Comparison of ENCODE assay signal across 8 cellular contexts in the genomic region with DNA sequence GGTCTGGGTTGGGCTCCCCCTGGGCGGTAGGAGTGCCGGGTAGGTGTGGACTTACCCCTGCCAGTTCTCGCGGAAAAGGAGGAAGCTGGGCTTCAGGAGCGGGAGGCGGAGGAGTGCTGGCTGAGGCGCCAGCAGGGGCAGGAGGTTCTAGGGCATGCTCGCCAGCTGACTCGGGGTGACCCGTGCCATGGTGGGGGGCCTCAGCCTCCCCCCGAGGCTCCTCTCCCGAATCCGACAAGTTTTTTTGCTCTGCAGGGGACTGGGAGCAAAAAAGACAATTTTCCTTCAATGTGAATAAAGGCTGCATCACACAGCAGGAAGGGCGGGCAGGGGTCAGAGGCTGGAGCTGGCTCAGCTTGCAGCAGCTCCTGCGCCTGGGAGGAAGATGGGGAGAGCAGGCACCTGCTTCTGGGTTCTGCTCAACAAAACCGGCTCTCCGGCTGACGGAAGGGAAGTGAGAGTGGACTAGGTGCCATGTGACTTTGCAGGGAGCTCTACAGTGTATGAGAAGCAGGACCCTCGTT. TPM values are rescaled to one million over a fixed set of nuclear protein-coding genes. Genes with fewer than 3 reads are reported as not detected.
A peak's percentile ranks its signal among the peaks of the same experiment; 100 is the strongest.
DNase-seq lines count a peak whose midpoint lies in the region; ATAC-seq and TF ChIP-seq lines count a peak whose summit lies in the region.

No MANE protein-coding gene starts in this region.

- no peak for ATAC-seq in HG02938 (IDR thresholded peaks at IDR 0.05; ENCODE audit: unreplicated experiment)

- POLR2A ChIA-PET in activated CD4-positive, alpha-beta memory T cell treated with anti-CD3 and anti-CD28 coated beads for 36 hours (lab: Charles Lee) = interaction anchor here (2.1 kb wide), 1 partner anchor 10 kb away, joined by 6 read pairs; no protein-coding TSS in a partner anchor

- H3K36me3 ChIP-seq in stomach = no peaks in the 10 kb centered on the region

- H3K27ac ChIP-seq in stomach = peak overlapping the region; percentile 40 to 84 (median 79)

- no peaks in the 10 kb centered on the region for H3K9me3 Mint-ChIP-seq in T-helper 2 cell treated with Interferon-gamma antibody and Interleukin-4, amounts not matched to agents 5 μg/mL and 100 μg/mL, for 36 hours
- no peaks in the 10 kb centered on the region for H3K9me3 Mint-ChIP-seq in activated CD4-positive, alpha-beta memory T cell treated with anti-CD3 and anti-CD28 coated beads for 36 hours

- DNase-seq in T-helper 2 cell treated with Interferon-gamma antibody and Interleukin-4, amounts not matched to agents 5 μg/mL and 100 μg/mL, for 36 hours (ENCODE audit: low spot score) = no peak
- DNase-seq in T-helper 2 cell (no peak), iPS-NIHi11 (ENCODE audit: low spot score) (peak; percentile 67), stomach (peak; percentile 59), cortex of kidney (lab: John Stamatoyannopoulos, UW) (no peak), AG08396 (ENCODE audit: low spot score) (no peak)
- DNase-seq in activated CD4-positive, alpha-beta memory T cell treated with anti-CD3 and anti-CD28 coated beads for 36 hours = no peak

- peaks cover 77% of the 10 kb centered on the region for H3K4me1 Mint-ChIP-seq in T-helper 2 cell treated with Interferon-gamma antibody and Interleukin-4, amounts not matched to agents 5 μg/mL and 100 μg/mL, for 36 hours (ENCODE audit: low read depth)
- H3K4me1 Mint-ChIP-seq in activated CD4-positive, alpha-beta memory T cell treated with anti-CD3 and anti-CD28 coated beads for 36 hours (ENCODE audit: low read depth) = peaks cover 87% of the 10 kb centered on the region

- intact Hi-C loops in activated CD4-positive, alpha-beta memory T cell treated with anti-CD3 and anti-CD28 coated beads for 36 hours (cut with micrococcal nuclease) = loop anchor here (5.0 to 10.0 kb wide), 2 partner anchors 124 to 267 kb away; partner anchors contain the start of genes HSD11B1L and MICOS13
- intact Hi-C loops in stomach (cut with DNase I; ENCODE audit: low total_unique reads) = no loop called here

- TF ChIP-seq EP300 in stomach (IDR thresholded peaks at IDR 0.05) = no peak

- TF ChIP-seq CTCF in stomach (IDR thresholded peaks at IDR 0.05) = no peak

- peak overlapping the region; percentile 15 for H3K4me3 Mint-ChIP-seq in T-helper 2 cell treated with Interferon-gamma antibody and Interleukin-4, amounts not matched to agents 5 μg/mL and 100 μg/mL, for 36 hours
- H3K4me3 Mint-ChIP-seq in activated CD4-positive, alpha-beta memory T cell treated with anti-CD3 and anti-CD28 coated beads for 36 hours = no peak overlapping the region

- no peak for TF ChIP-seq POLR2A in stomach (IDR thresholded peaks at IDR 0.05)

- H3K9me3 ChIP-seq in stomach = no peaks in the 10 kb centered on the region

- CTCF ChIA-PET in activated CD4-positive, alpha-beta memory T cell treated with anti-CD3 and anti-CD28 coated beads for 36 hours (lab: Charles Lee) = interaction anchor here (0.6 to 3.2 kb wide), 7 partner anchors 11 to 174 kb away, joined by 3 to 29 read pairs (median 3); partner anchors contain the start of gene NRTN

- H3K4me1 ChIP-seq in stomach = peaks cover 92 to 100% (median 99%) of the 10 kb centered on the region in 4 donors

- WGBS in stomach, 5 donors = 19 to 45% (median 22%) methylated on average over 18 to 19 of the region's 19 CpGs

- H3K36me3 Mint-ChIP-seq in T-helper 2 cell treated with Interferon-gamma antibody and Interleukin-4, amounts not matched to agents 5 μg/mL and 100 μg/mL, for 36 hours (ENCODE audit: low read depth) = peaks cover 31% of the 10 kb centered on the region
- peaks cover 23% of the 10 kb centered on the region for H3K36me3 Mint-ChIP-seq in activated CD4-positive, alpha-beta memory T cell treated with anti-CD3 and anti-CD28 coated beads for 36 hours

- no peaks in the 10 kb centered on the region for H3K27me3 Mint-ChIP-seq in T-helper 2 cell treated with Interferon-gamma antibody and Interleukin-4, amounts not matched to agents 5 μg/mL and 100 μg/mL, for 36 hours (ENCODE audit: low read depth)
- no peaks in the 10 kb centered on the region for H3K27me3 Mint-ChIP-seq in activated CD4-positive, alpha-beta memory T cell treated with anti-CD3 and anti-CD28 coated beads for 36 hours

- H3K27me3 ChIP-seq in stomach = no peaks in the 10 kb centered on the region

- peak overlapping the region in 2 of 4 donors; percentile 2 to 10 for H3K4me3 ChIP-seq in stomach

- H3K27ac Mint-ChIP-seq in T-helper 2 cell treated with Interferon-gamma antibody and Interleukin-4, amounts not matched to agents 5 μg/mL and 100 μg/mL, for 36 hours = peak overlapping the region; percentile 96
- peak overlapping the region; percentile 95 for H3K27ac Mint-ChIP-seq in activated CD4-positive, alpha-beta memory T cell treated with anti-CD3 and anti-CD28 coated beads for 36 hours

RNA-seq across cellular contexts. Expression of gene RANBP3, which starts 26.5 kb away (rescaled TPM):
- 10 to 100 TPM; 78.1 to 81.3 TPM for total RNA-seq in activated CD4-positive, alpha-beta memory T cell treated with anti-CD3 and anti-CD28 coated beads for 36 hours
- 100 to 1,000 TPM in 2 of 5 donors, 10 to 100 TPM in 3; 28.6 to 235 (median 85.9) TPM for total RNA-seq in stomach
- polyA plus RNA-seq in stomach = 10 to 100 TPM; 27.7 to 34.4 (median 31.2) TPM

RNA-seq across cellular contexts. Expression of gene CAPS, which starts 37.3 kb away (rescaled TPM):
- total RNA-seq in activated CD4-positive, alpha-beta memory T cell treated with anti-CD3 and anti-CD28 coated beads for 36 hours = 1 to 10 TPM; 3.7 to 3.9 TPM
- 100 to 1,000 TPM in 1 of 5 donors, 10 to 100 TPM in 4; 27.2 to 143 (median 54.8) TPM for total RNA-seq in stomach
- polyA plus RNA-seq in stomach = 10 to 100 TPM; 34.5 to 50.4 (median 44.0) TPM

RNA-seq across cellular contexts. Expression of gene VMAC, which starts 46.7 kb away (rescaled TPM):
- 1 to 10 TPM; 2.9 to 3.3 TPM for total RNA-seq in activated CD4-positive, alpha-beta memory T cell treated with anti-CD3 and anti-CD28 coated beads for 36 hours
- 10 to 100 TPM in 3 of 5 donors, 1 to 10 TPM in 2; 3.6 to 60.8 (median 13.8) TPM for total RNA-seq in stomach
- 1 to 10 TPM; 4.3 to 5.0 (median 4.7) TPM for polyA plus RNA-seq in stomach

RNA-seq across cellular contexts. Expression of gene NDUFA11, which starts 47.8 kb away (rescaled TPM):
- total RNA-seq in activated CD4-positive, alpha-beta memory T cell treated with anti-CD3 and anti-CD28 coated beads for 36 hours = 100 to 1,000 TPM; 224 to 226 TPM
- 100 to 1,000 TPM in 4 of 5 donors, 10 to 100 TPM in 1; 22.2 to 474 (median 130) TPM for total RNA-seq in stomach
- 100 to 1,000 TPM; 490 to 524 (median 492) TPM for polyA plus RNA-seq in stomach

Comparison
In these comparisons a context has a peak if more than half of its experiments do, and no peak if none do; other contexts are left out.
1. DNase-seq: peak in iPS-NIHi11 (single experiment) and stomach (single experiment); none in T-helper 2 cell treated with Interferon-gamma antibody and Interleukin-4, amounts not matched to agents 5 μg/mL and 100 μg/mL, for 36 hours (single experiment), T-helper 2 cell (0 of 5), activated CD4-positive, alpha-beta memory T cell treated with anti-CD3 and anti-CD28 coated beads for 36 hours (single experiment), cortex of kidney (single experiment) and AG08396 (single experiment).
2. RNA of gene CAPS, which starts 37.3 kb away (total RNA-seq): 27.2 to 143 TPM in stomach; 3.7 to 3.9 TPM in activated CD4-positive, alpha-beta memory T cell treated with anti-CD3 and anti-CD28 coated beads for 36 hours; every median in the first group is over 4 times any median in the second.